8 cellular contexts compared by ENCODE assay signal in genomic region chr10:89793649-89794254, GRCh38.
DNase-seq lines count a peak whose midpoint lies in the region; ATAC-seq, FAIRE-seq and TF ChIP-seq lines count a peak whose summit lies in the region.

No MANE protein-coding gene starts in this region.

- H3K4me1 ChIP-seq in MM.1S (ENCODE audit: low read length), result no peaks in the 10 kb centered on the region
- H3K4me1 ChIP-seq in RWPE2 (ENCODE audit: insufficient read depth, poor library complexity, severe bottlenecking), result peaks cover 8% of the 10 kb centered on the region
- peaks cover 0 to 3% of the 10 kb centered on the region in 2 donors for H3K4me1 ChIP-seq in kidney (ENCODE audit: control insufficient read depth in 1 of 2, insufficient read depth in 1 of 2, low read depth in 1 of 2, low read length in 2 of 2)
- no peaks in the 10 kb centered on the region for H3K4me1 ChIP-seq in suprapubic skin

- H3K4me3 ChIP-seq in MM.1S (ENCODE audit: low read length), result no peak overlapping the region
- no peak overlapping the region for H3K4me3 ChIP-seq in RWPE2 (ENCODE audit: severe bottlenecking)
- no peak overlapping the region for H3K4me3 ChIP-seq in kidney (ENCODE audit: low read length in 2 of 2)
- no peak overlapping the region for H3K4me3 ChIP-seq in suprapubic skin

- H3K27ac ChIP-seq in MM.1S (ENCODE audit: low read length) (no peak overlapping the region), RWPE2 (ENCODE audit: poor library complexity, severe bottlenecking) (no peak overlapping the region), kidney (ENCODE audit: low read depth in 2 of 2, low read length in 2 of 2) (no peak overlapping the region), suprapubic skin (no peak overlapping the region)

- H3K9me3 ChIP-seq in MM.1S (replicated peaks; ENCODE audit: insufficient read depth, low read length) (no peaks in the 10 kb centered on the region), RWPE2 (ENCODE audit: severe bottlenecking) (no peaks in the 10 kb centered on the region), kidney (ENCODE audit: control insufficient read depth in 1 of 2, low read length in 2 of 2) (no peaks in the 10 kb centered on the region), suprapubic skin (no peaks in the 10 kb centered on the region)

- H3K9me2 ChIP-seq in MM.1S (replicated peaks; ENCODE audit: insufficient read depth, low read length), result no peaks in the 10 kb centered on the region

- no peak for FAIRE-seq in kidney (lab: Jason Lieb, UNC)

- TF ChIP-seq CTCF in MM.1S (IDR thresholded peaks at IDR 0.05; ENCODE audit: low read length), result peak; percentile 83
- peak; percentile 90 for TF ChIP-seq CTCF in RWPE2 (IDR thresholded peaks at IDR 0.05; ENCODE audit: poor library complexity, severe bottlenecking)
- TF ChIP-seq CTCF in kidney (IDR thresholded peaks at IDR 0.05; ENCODE audit: borderline replicate concordance, extremely low read depth, insufficient read depth), result peak; percentile 81
- TF ChIP-seq CTCF in suprapubic skin (IDR thresholded peaks at IDR 0.05), result peak; percentile 63 to 65

- no peaks in the 10 kb centered on the region for H4K20me1 ChIP-seq in MM.1S (ENCODE audit: insufficient read depth, low read length)

- 35% methylated on average over 3 of the region's 3 CpGs for WGBS in suprapubic skin

- H3K9ac ChIP-seq in MM.1S (ENCODE audit: low read length) (no peak overlapping the region), kidney (ENCODE audit: low read length in 2 of 2) (no peak overlapping the region)

- TF ChIP-seq POLR2A in suprapubic skin (IDR thresholded peaks at IDR 0.05), result no peak

- H3K36me3 ChIP-seq in MM.1S (replicated peaks; ENCODE audit: insufficient read depth, low read length), result no peaks in the 10 kb centered on the region
- no peaks in the 10 kb centered on the region for H3K36me3 ChIP-seq in RWPE2 (ENCODE audit: low read depth)
- H3K36me3 ChIP-seq in kidney (ENCODE audit: control insufficient read depth in 1 of 2, insufficient read depth in 2 of 2, low read length in 2 of 2), result no peaks in the 10 kb centered on the region
- no peaks in the 10 kb centered on the region for H3K36me3 ChIP-seq in suprapubic skin

- no peak overlapping the region for H3K4me2 ChIP-seq in MM.1S (ENCODE audit: low read depth, low read length)

- peak; percentile 66 for ATAC-seq in GM21528 (IDR thresholded peaks at IDR 0.05; ENCODE audit: low FRiP score, unreplicated experiment)
- peak; percentile 73 for ATAC-seq in RWPE2 (ENCODE audit: low read depth)

- intact Hi-C loops in kidney (cut with DNase I), result loop anchor here (10.0 kb wide), 1 partner anchor 1071 kb away; no protein-coding TSS in a partner anchor

- no peaks in the 10 kb centered on the region for H3K79me2 ChIP-seq in MM.1S (ENCODE audit: low read length)

- no peaks in the 10 kb centered on the region for H3F3A ChIP-seq in MM.1S (ENCODE audit: insufficient read depth, low read length)

- no peaks in the 10 kb centered on the region for H3K27me3 ChIP-seq in MM.1S (replicated peaks; ENCODE audit: insufficient read depth, low read length)
- H3K27me3 ChIP-seq in RWPE2 (ENCODE audit: insufficient read depth, poor library complexity, severe bottlenecking), result no peaks in the 10 kb centered on the region
- no peaks in the 10 kb centered on the region for H3K27me3 ChIP-seq in suprapubic skin

- no peak for TF ChIP-seq EP300 in suprapubic skin (IDR thresholded peaks at IDR 0.05)

- H2AFZ ChIP-seq in MM.1S (ENCODE audit: low read length), result no peak overlapping the region

- DNase-seq in NCI-H1417 (lab: John Stamatoyannopoulos, UW) (peak; percentile 29 to 84 (median 56)), NCI-H1417 treated with DMSO at 0.1 percent for 48 hours (lab: John Stamatoyannopoulos, UW) (no peak), MM.1S (peak; percentile 80), RWPE2 (ENCODE audit: low spot score) (no peak), kidney (no peak), suprapubic skin (ENCODE audit: low spot score in 2 of 2) (no peak)
- DNase-seq in central memory CD4-positive, alpha-beta T cell, result peak; percentile 32

Comparison
In these comparisons a context has a peak if more than half of its experiments do, and no peak if none do; other contexts are left out.
1. DNase-seq: peak in NCI-H1417 (3 of 3), MM.1S (single experiment) and central memory CD4-positive, alpha-beta T cell (single experiment); none in NCI-H1417 treated with DMSO at 0.1 percent for 48 hours (single experiment), RWPE2 (single experiment), kidney (single experiment) and suprapubic skin (0 of 2).
2. Peak in every context shown above with its lines, with median percentiles within 50 percentile points of each other: CTCF ChIP-seq.